Comparison of ENCODE assay signal across 8 cellular contexts in the genomic region with DNA sequence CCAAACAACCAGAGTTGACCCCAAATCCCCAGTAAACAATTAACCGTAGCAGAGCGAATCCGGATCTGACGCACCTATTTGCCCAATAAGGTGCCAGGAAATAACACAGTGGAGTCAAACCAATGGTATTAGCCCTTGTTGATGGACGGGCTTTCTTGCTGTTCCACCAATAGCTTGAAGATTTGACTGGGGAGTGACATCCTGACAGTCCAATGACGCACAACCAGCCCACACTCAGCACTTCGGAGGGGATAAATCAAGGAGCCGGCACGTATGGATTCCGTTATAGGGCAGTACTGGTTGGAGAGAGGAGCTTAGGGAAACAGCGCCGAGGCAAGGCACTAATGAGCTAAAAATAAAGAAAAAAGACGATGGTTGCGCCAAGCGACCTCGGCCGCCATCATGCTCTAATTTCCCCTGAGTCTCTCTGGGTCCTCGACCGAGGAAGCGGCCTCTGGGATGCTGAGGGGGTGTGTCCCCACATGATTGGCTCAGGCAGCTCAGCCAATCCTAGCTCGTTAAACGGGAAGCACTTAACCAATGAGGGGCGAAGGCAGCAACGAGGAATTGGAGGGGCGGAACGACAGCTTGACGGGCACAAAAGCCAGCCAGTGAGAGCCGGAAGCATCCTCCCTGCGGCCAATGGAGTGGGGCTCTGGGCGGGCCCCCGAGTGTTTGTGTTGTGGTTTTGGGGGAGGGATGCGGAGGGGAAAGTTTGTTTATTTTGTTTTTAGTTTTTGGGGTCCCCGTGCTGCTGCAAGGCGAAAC. TPM values are rescaled to one million over a fixed set of nuclear protein-coding genes. Genes with fewer than 3 reads are reported as not detected.
DNase-seq lines count a peak whose midpoint lies in the region; ATAC-seq and TF ChIP-seq lines count a peak whose summit lies in the region.

No MANE protein-coding gene starts in this region.

- H3K4me1 Mint-ChIP-seq in natural killer cell treated with Interleukin-12 subunit alpha and Interleukin-12 subunit beta and Interleukin-15 and Interleukin-18, amount 100 ng/mL, for 72 hours (ENCODE audit: low read depth in 2 of 2), result peaks cover 19 to 27% of the 10 kb centered on the region in 2 donors

- no peak for TF ChIP-seq CTCF in fibroblast of the aortic adventitia (IDR thresholded peaks at IDR 0.05; ENCODE audit: insufficient read depth, low read length)

- in situ Hi-C loops in G401 (cut with HindIII; ENCODE audit: low sequenced_read_pairs), result no loop called here
- in situ Hi-C loops in HAP-1 (cut with MboI; ENCODE audit: low sequenced_read_pairs), result loop anchor here (10.0 to 25.0 kb wide), 3 partner anchors 141 to 882 kb away; partner anchors contain the start of genes ADSL and CBX7

- no peaks in the 10 kb centered on the region for H3K36me3 ChIP-seq in HAP-1 (replicated peaks)
- H3K36me3 ChIP-seq in MG63, result no peaks in the 10 kb centered on the region

- H3K4me3 Mint-ChIP-seq in natural killer cell treated with Interleukin-12 subunit alpha and Interleukin-12 subunit beta and Interleukin-15 and Interleukin-18, amount 100 ng/mL, for 72 hours, result peak overlapping the region; percentile 91

- no peaks in the 10 kb centered on the region for H3K9me3 ChIP-seq in HAP-1
- no peaks in the 10 kb centered on the region for H3K9me3 ChIP-seq in MG63

- H3K27me3 Mint-ChIP-seq in natural killer cell treated with Interleukin-12 subunit alpha and Interleukin-12 subunit beta and Interleukin-15 and Interleukin-18, amount 100 ng/mL, for 72 hours, result peaks cover 8 to 10% of the 10 kb centered on the region in 2 donors

- H3K36me3 Mint-ChIP-seq in natural killer cell treated with Interleukin-12 subunit alpha and Interleukin-12 subunit beta and Interleukin-15 and Interleukin-18, amount 100 ng/mL, for 72 hours, result no peaks in the 10 kb centered on the region

- H3K9me3 Mint-ChIP-seq in natural killer cell treated with Interleukin-12 subunit alpha and Interleukin-12 subunit beta and Interleukin-15 and Interleukin-18, amount 100 ng/mL, for 72 hours, result no peaks in the 10 kb centered on the region

- H3K4me3 ChIP-seq in HAP-1 (peak overlapping the region; percentile 93), MG63 (peak overlapping the region; percentile 83), fibroblast of the aortic adventitia (ENCODE audit: low read depth, low read length) (peak overlapping the region; percentile 90)

- no peaks in the 10 kb centered on the region; the same call in none of the 2 replicates for H3K27me3 ChIP-seq in HAP-1 (ENCODE audit: low read depth)
- H3K27me3 ChIP-seq in MG63, result no peaks in the 10 kb centered on the region

- peak; percentile 94 for ATAC-seq in natural killer cell treated with Interleukin-12 subunit alpha and Interleukin-12 subunit beta and Interleukin-15 and Interleukin-18, amount 100 ng/mL, for 72 hours

- H3K4me1 ChIP-seq in HAP-1, result peaks cover 20% of the 10 kb centered on the region

- H3K27ac Mint-ChIP-seq in natural killer cell treated with Interleukin-12 subunit alpha and Interleukin-12 subunit beta and Interleukin-15 and Interleukin-18, amount 100 ng/mL, for 72 hours, result peak overlapping the region; percentile 96 to 98

- peak; percentile 99 for DNase-seq in G401 (ENCODE audit: low spot score)
- DNase-seq in HAP-1 (ENCODE audit: low spot score in 2 of 2), result peak; percentile 97 to 98
- DNase-seq in MG63, result peak; percentile 97
- peak; percentile 98 to 99 for DNase-seq in SHP77 (lab: John Stamatoyannopoulos, UW)
- peak; percentile 78 for DNase-seq in activated gamma-delta T cell (lab: John Stamatoyannopoulos, UW)
- DNase-seq in fibroblast of the aortic adventitia (ENCODE audit: low read depth), result peak; percentile 99
- peak; percentile 97 for DNase-seq in natural killer cell treated with Interleukin-12 subunit alpha and Interleukin-12 subunit beta and Interleukin-15 and Interleukin-18, amount 100 ng/mL, for 72 hours (ENCODE audit: low spot score)
- DNase-seq in stimulated activated naive CD4-positive, alpha-beta T cell treated with Interleukin-2 at 50 U/mL for 16 hours (lab: John Stamatoyannopoulos, UW), result peak; percentile 98

RNA-seq across cellular contexts. Expression of gene FAM83F, which starts 49.5 kb away (rescaled TPM):
- total RNA-seq in G401 (2014; rRNA removed; shearing (Covaris generic)), result 0.12 and 0.27 TPM in 2 replicates
- not detected in 2 replicates for total RNA-seq in MG63 (2014; rRNA removed; shearing (Covaris generic); ENCODE audit: low replicate concordance)
- not detected in 2 replicates for total RNA-seq in fibroblast of the aortic adventitia (ENCODE audit: low replicate concordance)
- under 1 TPM in 1 of 2 donors, not detected in 1; 0.39 TPM for total RNA-seq in natural killer cell treated with Interleukin-12 subunit alpha and Interleukin-12 subunit beta and Interleukin-15 and Interleukin-18, amount 100 ng/mL, for 72 hours

Comparison
In these comparisons a context has a peak if more than half of its experiments do, and no peak if none do; other contexts are left out.
1. Peak in every context shown above with its lines: DNase-seq, ATAC-seq and H3K4me3 ChIP-seq.